In genomic region chr11:131980878-131981668, GRCh38 we compare ENCODE assay signal across 21 cellular contexts.
DNase-seq lines count a peak whose midpoint lies in the region; ATAC-seq, FAIRE-seq and TF ChIP-seq lines count a peak whose summit lies in the region.
"Had no signal": no experiment of that assay in that cellular context is flagged by ENCODE, and none has a peak within 500 bp of the region (broad histone marks: within the 10 kb centered on the region; RNA-seq: fewer than 3 reads in every experiment).

No MANE protein-coding gene starts in this region.

- POLR2A ChIA-PET in WTC11 (lab: Charles Lee), result no interaction called here

- H4K20me1 ChIP-seq in H9 (ENCODE audit: control insufficient read depth, insufficient read depth, insufficient read length) (no peaks in the 10 kb centered on the region), keratinocyte (ENCODE audit: control insufficient read depth, extremely low read depth, insufficient read depth, low read length) (no peaks in the 10 kb centered on the region)

- H3K4me1 Mint-ChIP-seq in H9, result peaks cover 83 to 86% of the 10 kb centered on the region in 2 experiments
- peaks cover 92% of the 10 kb centered on the region for H3K4me1 Mint-ChIP-seq in WTC11
- H3K4me1 Mint-ChIP-seq: activated naive CD8-positive, alpha-beta T cell treated with anti-CD3 and anti-CD28 coated beads, Interleukin-2, amount 50 U/mL, for 24 hours; natural killer cell had no signal

- DNase-seq in AG10803 (ENCODE audit: low read depth) (peak; percentile 55), H9 (no peak), WTC11 (ENCODE audit: low spot score) (no peak), keratinocyte (ENCODE audit: low read depth, low spot score) (no peak), D721Med (ENCODE audit: insufficient read length, low spot score) (no peak), HPDE6-E6E7 (ENCODE audit: extremely low spot score) (no peak), NCI-H524 treated with DMSO at 0.1 percent for 48 hours (lab: John Stamatoyannopoulos, UW) (no peak)
- DNase-seq: activated CD8-positive, alpha-beta memory T cell treated with anti-CD3 and anti-CD28 coated beads, Interleukin-2, amount 50 U/mL, for 48 hours; activated naive CD8-positive, alpha-beta T cell treated with anti-CD3 and anti-CD28 coated beads, Interleukin-2, amount 50 U/mL, for 24 hours; CD8-positive, alpha-beta T cell; natural killer cell; NCI-H1694; stimulated activated CD4-positive, alpha-beta T cell treated with anti-CD3 and anti-CD28 coated beads, Interleukin-2, amount 100 ng/mL, for 48 hours; stimulated activated naive CD4-positive, alpha-beta T cell treated with Interleukin-2 at 50 U/mL for 16 hours; tibial artery; WERI-Rb-1 had no signal

- peaks cover 25% of the 10 kb centered on the region for H3K4me1 ChIP-seq in H9 (ENCODE audit: insufficient read depth, low read length)
- H3K4me1 ChIP-seq in keratinocyte (ENCODE audit: control insufficient read depth, extremely low read depth, insufficient read depth, low read length), result peaks cover 37% of the 10 kb centered on the region
- H3K4me1 ChIP-seq: tibial artery had no signal

- H3K9me3 Mint-ChIP-seq in H9, result no peaks in the 10 kb centered on the region
- peaks cover 8% of the 10 kb centered on the region for H3K9me3 Mint-ChIP-seq in WTC11

- H3K27ac Mint-ChIP-seq in H9 (peak overlapping the region in 2 of 3 experiments; percentile 92 to 97; a peak in 6 of 7 replicates), WTC11 (peak overlapping the region; percentile 96)
- H3K27ac Mint-ChIP-seq: activated naive CD8-positive, alpha-beta T cell treated with anti-CD3 and anti-CD28 coated beads, Interleukin-2, amount 50 U/mL, for 24 hours; CD8-positive, alpha-beta T cell; dendritic cell treated with granulocyte-macrophage colony-stimulating factor and Interleukin-4, amounts not matched to agents 40 ng/mL and 50 ng/mL, for 4 days; natural killer cell had no signal

- ATAC-seq in WTC11 (no peak), GM21737 (IDR thresholded peaks at IDR 0.05; ENCODE audit: unreplicated experiment) (no peak)
- ATAC-seq: activated naive CD8-positive, alpha-beta T cell treated with anti-CD3 and anti-CD28 coated beads, Interleukin-2, amount 50 U/mL, for 24 hours; CD8-positive, alpha-beta T cell; natural killer cell had no signal

- H3K23ac ChIP-seq in H9 (ENCODE audit: insufficient read length, low read depth, low read length), result no peak overlapping the region

- no peak overlapping the region for H4K8ac ChIP-seq in H9 (replicated peaks; ENCODE audit: insufficient read length, low read depth, low read length)

- no peak overlapping the region for H2BK120ac ChIP-seq in H9 (ENCODE audit: low read depth, low read length, poor library complexity, severe bottlenecking)

- peak overlapping the region; percentile 80 for H2AK5ac ChIP-seq in H9 (ENCODE audit: insufficient read length, low read length)

- no peak overlapping the region for H3K14ac ChIP-seq in H9 (ENCODE audit: insufficient read depth, low read length)

- no peak overlapping the region for H2BK20ac ChIP-seq in H9 (ENCODE audit: low read depth, low read length, poor library complexity, severe bottlenecking)

- no peak overlapping the region for H3K27ac ChIP-seq in H9 (ENCODE audit: insufficient read length, low read depth, low read length)
- no peak overlapping the region for H3K27ac ChIP-seq in keratinocyte (ENCODE audit: control insufficient read depth, insufficient read depth, low read length)
- H3K27ac ChIP-seq: hepatocyte, RWPE1, tibial artery, WERI-Rb-1 had no signal

- H3K9ac ChIP-seq in H9 (ENCODE audit: extremely low read depth, insufficient read length, low read length), result no peak overlapping the region
- no peak overlapping the region for H3K9ac ChIP-seq in keratinocyte (ENCODE audit: control insufficient read depth, extremely low read depth, insufficient read depth, low read length)
- H3K9ac ChIP-seq: SK-N-SH had no signal

- no peak overlapping the region for H2BK15ac ChIP-seq in H9 (ENCODE audit: low read depth, low read length)

- H3K36me3 Mint-ChIP-seq in H9 (ENCODE audit: insufficient read depth in 1 of 3, low read depth in 3 of 3) (peaks cover 0 to 7% (median 3%) of the 10 kb centered on the region in 3 experiments; a peak in 2 of 7 replicates), WTC11 (peaks cover 9% of the 10 kb centered on the region)
- H3K36me3 Mint-ChIP-seq: CD8-positive, alpha-beta T cell; natural killer cell had no signal

- H3K4me3 ChIP-seq in AG10803 (ENCODE audit: low read length) (no peak overlapping the region), keratinocyte (ENCODE audit: control insufficient read depth in 2 of 3, extremely low read depth in 1 of 3, insufficient read depth in 2 of 3, low read depth in 1 of 3, low read length in 3 of 3) (no peak overlapping the region)
- H3K4me3 ChIP-seq: hepatocyte, tibial artery had no signal

- no peak overlapping the region for H3K56ac ChIP-seq in H9 (ENCODE audit: insufficient read length, low read depth, low read length)

- H3K4me2 ChIP-seq in H9 (ENCODE audit: insufficient read depth, insufficient read length, low read length) (no peak overlapping the region), keratinocyte (ENCODE audit: control insufficient read depth, extremely low read depth, insufficient read depth, low read depth, low read length) (no peak overlapping the region)
- H3K4me2 ChIP-seq: hepatocyte, SK-N-SH had no signal

- FAIRE-seq in keratinocyte (lab: Jason Lieb, UNC) (peak; percentile 32), D721Med (lab: Jason Lieb, UNC) (no peak)

- no CpG with 5 or more reads among the region's 11 CpGs for WGBS in H9 (ENCODE audit: extremely low coverage, insufficient read length, low lambda C conversion rate)

- H3K18ac ChIP-seq in H9 (ENCODE audit: insufficient read length, low read depth, low read length), result no peak overlapping the region

- H3K27me3 ChIP-seq in H9 (ENCODE audit: insufficient read depth, low read length) (no peaks in the 10 kb centered on the region), keratinocyte (ENCODE audit: control insufficient read depth, extremely low read depth, insufficient read depth, low read length) (no peaks in the 10 kb centered on the region)
- H3K27me3 ChIP-seq: tibial artery had no signal

- CTCF ChIA-PET in WTC11 (lab: Charles Lee), result interaction anchor here (3.7 kb wide), 1 partner anchor 146 kb away, joined by 15 read pairs; no protein-coding TSS in a partner anchor

- H4K91ac ChIP-seq in H9 (ENCODE audit: insufficient read length, low read depth, low read length), result no peak overlapping the region

- H3K9me1 ChIP-seq in keratinocyte (ENCODE audit: control insufficient read depth, extremely low read depth, insufficient read depth, low read length), result no peaks in the 10 kb centered on the region

- H3K23me2 ChIP-seq in H9 (ENCODE audit: insufficient read length, low read depth, low read length, poor library complexity, severe bottlenecking), result no peaks in the 10 kb centered on the region

- TF ChIP-seq CTCF in AG10803 (conservative IDR thresholded peaks at IDR 0.05; ENCODE audit: low read length) (no peak), H9 (conservative IDR thresholded peaks at IDR 0.05) (no peak), WTC11 (IDR thresholded peaks at IDR 0.05) (no peak), keratinocyte (optimal IDR thresholded peaks at IDR 0.05 in 1 of 3, IDR thresholded peaks at IDR 0.05 in 1 of 3, conservative IDR thresholded peaks at IDR 0.05 in 1 of 3; ENCODE audit: extremely low read depth in 1 of 3, insufficient read depth in 2 of 3, low read length in 3 of 3) (no peak), D721Med (IDR thresholded peaks at IDR 0.05; ENCODE audit: insufficient read depth, missing control alignments) (no peak)

- no peak overlapping the region for H3K4ac ChIP-seq in H9 (ENCODE audit: low read depth, low read length)

- no peak overlapping the region for H4K5ac ChIP-seq in H9 (ENCODE audit: insufficient read length, low read depth, low read length)

- H3T11ph ChIP-seq in H9 (ENCODE audit: low read length), result no peak overlapping the region

- H2BK5ac ChIP-seq in H9 (ENCODE audit: insufficient read length, low read length), result no peak overlapping the region

- H3K4me3 Mint-ChIP-seq in H9 (no peak overlapping the region), WTC11 (no peak overlapping the region)
- H3K4me3 Mint-ChIP-seq: activated naive CD8-positive, alpha-beta T cell treated with anti-CD3 and anti-CD28 coated beads, Interleukin-2, amount 50 U/mL, for 24 hours; CD8-positive, alpha-beta T cell; dendritic cell treated with granulocyte-macrophage colony-stimulating factor and Interleukin-4, amounts not matched to agents 40 ng/mL and 50 ng/mL, for 4 days; natural killer cell had no signal

- H3K36me3 ChIP-seq in keratinocyte (ENCODE audit: control insufficient read depth in 2 of 2, extremely low read depth in 1 of 2, insufficient read depth in 2 of 2, low read length in 2 of 2), result no peaks in the 10 kb centered on the region
- H3K36me3 ChIP-seq: tibial artery, WERI-Rb-1 had no signal

- H3K79me1 ChIP-seq in H9 (ENCODE audit: insufficient read depth, low read depth, low read length, poor library complexity, severe bottlenecking), result no peaks in the 10 kb centered on the region

- dilution Hi-C loops in keratinocyte (cut with MboI; ENCODE audit: extremely low pct_ligation_motif_present, low sequenced_read_pairs), result no loop called here

- peak overlapping the region; percentile 82 for H2BK12ac ChIP-seq in H9 (ENCODE audit: insufficient read length, low read depth, low read length)

- no peaks in the 10 kb centered on the region for H3K79me2 ChIP-seq in H9 (ENCODE audit: insufficient read depth, low read length)
- no peaks in the 10 kb centered on the region for H3K79me2 ChIP-seq in keratinocyte (ENCODE audit: control insufficient read depth, insufficient read depth, low read length)
- H3K79me2 ChIP-seq: hepatocyte had no signal

- H3K9me3 ChIP-seq in H9 (ENCODE audit: control insufficient read depth, low read depth, low read length) (no peaks in the 10 kb centered on the region), keratinocyte (ENCODE audit: control insufficient read depth, low read depth, low read length) (no peaks in the 10 kb centered on the region)
- H3K9me3 ChIP-seq: SK-N-SH, tibial artery had no signal

- H3K27me3 Mint-ChIP-seq in H9 (ENCODE audit: low read depth), result no peaks in the 10 kb centered on the region
- no peaks in the 10 kb centered on the region for H3K27me3 Mint-ChIP-seq in WTC11 (ENCODE audit: low read depth)
- H3K27me3 Mint-ChIP-seq: activated naive CD8-positive, alpha-beta T cell treated with anti-CD3 and anti-CD28 coated beads, Interleukin-2, amount 50 U/mL, for 24 hours had no signal

- no peak overlapping the region for H2AFZ ChIP-seq in H9 (ENCODE audit: low read length)
- H2AFZ ChIP-seq in keratinocyte (ENCODE audit: control insufficient read depth, low read length), result no peak overlapping the region
- H2AFZ ChIP-seq: hepatocyte had no signal

TF ChIP-seq in WTC11, 78 proteins besides CTCF, POLR2A, EP300 and RAD21 (continues in another document):
- TF ChIP-seq NR2C2 (CRISPR knock-in tag; IDR thresholded peaks at IDR 0.05), result no peak
